In genomic region chr21:45334134-45334533, GRCh38 we compare ENCODE assay signal across 1 cellular context.
TF ChIP-seq lines count a peak whose summit lies in the region.

No MANE protein-coding gene starts in this region.

TF ChIP-seq in HepG2, 621 proteins besides CTCF, POLR2A, EP300 and RAD21:
- TF ChIP-seq ZMYM2 (CRISPR knock-in tag; IDR thresholded peaks at IDR 0.05) (no peak), MED1 (CRISPR knock-in tag; IDR thresholded peaks at IDR 0.05) (no peak), ZNF558 (CRISPR knock-in tag; IDR thresholded peaks at IDR 0.05; ENCODE audit: borderline replicate concordance) (no peak), ZNF609 (CRISPR knock-in tag; IDR thresholded peaks at IDR 0.05; ENCODE audit: borderline replicate concordance) (no peak), PHF21A (CRISPR knock-in tag; IDR thresholded peaks at IDR 0.05) (no peak; the same call in 1 of the 2 replicates), ZNF251 (CRISPR knock-in tag; IDR thresholded peaks at IDR 0.05) (no peak), ZNF276 (CRISPR knock-in tag; IDR thresholded peaks at IDR 0.05; ENCODE audit: low read depth) (no peak), HMGA1 (CRISPR knock-in tag; conservative IDR thresholded peaks at IDR 0.05) (no peak), RFX3 (CRISPR knock-in tag; IDR thresholded peaks at IDR 0.05) (no peak), REXO4 (CRISPR knock-in tag; IDR thresholded peaks at IDR 0.05; ENCODE audit: borderline replicate concordance) (no peak)
TF ChIP-seq in HepG2: peak in this region for 0.
